In genomic region chr7:49791089-49791741, GRCh38 we compare ENCODE assay signal across 10 cellular contexts. TPM values are rescaled to one million over a fixed set of nuclear protein-coding genes. Genes with fewer than 3 reads are reported as not detected.
A peak's percentile ranks its signal among the peaks of the same experiment; 100 is the strongest.
DNase-seq lines count a peak whose midpoint lies in the region; ATAC-seq and TF ChIP-seq lines count a peak whose summit lies in the region.
"Had no signal": no experiment of that assay in that cellular context is flagged by ENCODE, and none has a peak within 500 bp of the region (broad histone marks: within the 10 kb centered on the region; RNA-seq: fewer than 3 reads in every experiment).

No MANE protein-coding gene starts in this region.

- H3K36me3 ChIP-seq in esophagus squamous epithelium (no peaks in the 10 kb centered on the region), thoracic aorta (no peaks in the 10 kb centered on the region)

- H3K4me3 Mint-ChIP-seq in T-helper 2 cell treated with Interferon-gamma antibody and Interleukin-4, amounts not matched to agents 5 μg/mL and 100 μg/mL, for 36 hours, result no peak overlapping the region
- H3K4me3 Mint-ChIP-seq: B cell had no signal

- H3K27ac ChIP-seq in esophagus squamous epithelium (no peak overlapping the region), thoracic aorta (no peak overlapping the region)

- H3K4me3 ChIP-seq in esophagus squamous epithelium (no peak overlapping the region), thoracic aorta (no peak overlapping the region)
- H3K4me3 ChIP-seq: lung had no signal

- intact Hi-C loops in esophagus squamous epithelium (cut with DNase I), result no loop called here

- TF ChIP-seq CTCF in esophagus squamous epithelium (IDR thresholded peaks at IDR 0.05), result peak in 5 of 6 experiments; percentile 30 to 71 (median 48)
- peak; percentile 21 for TF ChIP-seq CTCF in thoracic aorta (IDR thresholded peaks at IDR 0.05)

- 12 to 23% methylated on average over 6 to 7 of the region's 7 CpGs for WGBS in esophagus squamous epithelium, 2 donors

- DNase-seq in NCI-H524 (lab: John Stamatoyannopoulos, UW), result peak; percentile 10 to 56
- DNase-seq in NCI-H524 treated with DMSO at 0.1 percent for 48 hours (lab: John Stamatoyannopoulos, UW), result no peak
- peak; percentile 30 to 66 for DNase-seq in NCI-H446 (lab: John Stamatoyannopoulos, UW)
- no peak for DNase-seq in esophagus squamous epithelium (lab: John Stamatoyannopoulos, UW)
- no peak for DNase-seq in thoracic aorta (ENCODE audit: low spot score)
- DNase-seq in NCI-H1436 treated with DMSO at 0.1 percent for 48 hours (lab: John Stamatoyannopoulos, UW), result no peak
- no peak for DNase-seq in T-helper 2 cell treated with Interferon-gamma antibody and Interleukin-4, amounts not matched to agents 5 μg/mL and 100 μg/mL, for 36 hours (ENCODE audit: low spot score)

- TF ChIP-seq POLR2A in esophagus squamous epithelium (IDR thresholded peaks at IDR 0.05), result no peak

- no peaks in the 10 kb centered on the region for H3K27me3 Mint-ChIP-seq in T-helper 2 cell treated with Interferon-gamma antibody and Interleukin-4, amounts not matched to agents 5 μg/mL and 100 μg/mL, for 36 hours (ENCODE audit: low read depth)

- H3K36me3 Mint-ChIP-seq in T-helper 2 cell treated with Interferon-gamma antibody and Interleukin-4, amounts not matched to agents 5 μg/mL and 100 μg/mL, for 36 hours (ENCODE audit: low read depth), result no peaks in the 10 kb centered on the region

- H3K9me3 ChIP-seq in esophagus squamous epithelium, result no peaks in the 10 kb centered on the region
- H3K9me3 ChIP-seq in thoracic aorta, result no peaks in the 10 kb centered on the region

- H3K4me1 ChIP-seq in esophagus squamous epithelium, result peaks cover 0 to 14% (median 0%) of the 10 kb centered on the region in 3 donors
- H3K4me1 ChIP-seq in thoracic aorta (ENCODE audit: control insufficient read depth in 1 of 2, low read depth in 2 of 2), result no peaks in the 10 kb centered on the region

- H3K27me3 ChIP-seq in esophagus squamous epithelium (peaks cover 0 to 6% (median 0%) of the 10 kb centered on the region in 4 donors), thoracic aorta (replicated peaks; ENCODE audit: insufficient read depth) (no peaks in the 10 kb centered on the region)

- no peaks in the 10 kb centered on the region for H3K4me1 Mint-ChIP-seq in T-helper 2 cell treated with Interferon-gamma antibody and Interleukin-4, amounts not matched to agents 5 μg/mL and 100 μg/mL, for 36 hours (ENCODE audit: low read depth)
- H3K4me1 Mint-ChIP-seq: B cell had no signal

- peak; percentile 76 for ATAC-seq in HG02588 (IDR thresholded peaks at IDR 0.05; ENCODE audit: unreplicated experiment)
- no peak for ATAC-seq in thoracic aorta (ENCODE audit: insufficient number of reproducible peaks, low FRiP score, low read depth)

- peaks cover 4% of the 10 kb centered on the region for H3K9me3 Mint-ChIP-seq in T-helper 2 cell treated with Interferon-gamma antibody and Interleukin-4, amounts not matched to agents 5 μg/mL and 100 μg/mL, for 36 hours

- no peak overlapping the region for H3K27ac Mint-ChIP-seq in T-helper 2 cell treated with Interferon-gamma antibody and Interleukin-4, amounts not matched to agents 5 μg/mL and 100 μg/mL, for 36 hours
- H3K27ac Mint-ChIP-seq: B cell had no signal

RNA-seq across cellular contexts. Expression of gene VWC2, which starts 17.8 kb away (rescaled TPM):
- total RNA-seq in esophagus squamous epithelium (under 1 TPM; under 0.01 to 0.19 (median 0.09) TPM), thoracic aorta (under 1 TPM in 1 of 2 donors, not detected in 1; 0.14 TPM)
- total RNA-seq: B cell had no signal

Comparison
In these comparisons a context has a peak if more than half of its experiments do, and no peak if none do; other contexts are left out.
1. DNase-seq: peak in NCI-H524 (2 of 2) and NCI-H446 (2 of 2); none in NCI-H524 treated with DMSO at 0.1 percent for 48 hours (single experiment), esophagus squamous epithelium (single experiment), thoracic aorta (single experiment), NCI-H1436 treated with DMSO at 0.1 percent for 48 hours (single experiment) and T-helper 2 cell treated with Interferon-gamma antibody and Interleukin-4, amounts not matched to agents 5 μg/mL and 100 μg/mL, for 36 hours (single experiment).